ENCODE assay signal across 8 cellular contexts in genomic region chr19:19372656-19373416, GRCh38. TPM values are rescaled to one million over a fixed set of nuclear protein-coding genes. Genes with fewer than 3 reads are reported as not detected.
DNase-seq lines count a peak whose midpoint lies in the region; ATAC-seq, FAIRE-seq and TF ChIP-seq lines count a peak whose summit lies in the region.

No MANE protein-coding gene starts in this region.

- no peaks in the 10 kb centered on the region for H3K79me2 ChIP-seq in MM.1S (ENCODE audit: low read length)

- H3K4me3 ChIP-seq in MM.1S (ENCODE audit: low read length) (peak overlapping the region; percentile 52), skin epidermis (peak overlapping the region in 1 of 7 experiments; percentile 5)

- H3K9ac ChIP-seq in MM.1S (ENCODE audit: low read length) = peak overlapping the region; percentile 33; the same call in 1 of the 2 replicates

- no peaks in the 10 kb centered on the region for H3K9me2 ChIP-seq in MM.1S (replicated peaks; ENCODE audit: insufficient read depth, low read length)

- no peaks in the 10 kb centered on the region for H4K20me1 ChIP-seq in MM.1S (ENCODE audit: insufficient read depth, low read length)

- peak overlapping the region; percentile 96 for H2AFZ ChIP-seq in MM.1S (ENCODE audit: low read length)

- H3K9me3 Mint-ChIP-seq in activated CD4-positive, alpha-beta T cell treated with anti-CD3 and anti-CD28 coated beads, Interleukin-2, amount 10 ng/mL, durations not matched to agents 7 days and 5 days = no peaks in the 10 kb centered on the region

- in situ Hi-C loops in ACHN (cut with HindIII; ENCODE audit: low pct_ligation_motif_present, low pct_unique_long_range_greater_than_20kb, low sequenced_read_pairs) = no loop called here

- peak; percentile 83 for ATAC-seq in GM21786 (IDR thresholded peaks at IDR 0.05; ENCODE audit: unreplicated experiment)

- H3K27ac ChIP-seq in MM.1S (ENCODE audit: low read length) (peak overlapping the region; percentile 74), skin epidermis (peak overlapping the region in 20 of 21 experiments; percentile 28 to 83 (median 62))

- no peak for TF ChIP-seq CTCF in MM.1S (IDR thresholded peaks at IDR 0.05; ENCODE audit: low read length)

- POLR2A ChIA-PET in activated CD4-positive, alpha-beta T cell treated with anti-CD3 and anti-CD28 coated beads, Interleukin-2, amount 10 ng/mL, durations not matched to agents 7 days and 5 days (lab: Charles Lee) = interaction anchor here (0.6 to 1.0 kb wide), 3 partner anchors 8 to 142 kb away, joined by 3 to 5 read pairs (median 3); no protein-coding TSS in a partner anchor

- no peaks in the 10 kb centered on the region for H3K27me3 Mint-ChIP-seq in activated CD4-positive, alpha-beta T cell treated with anti-CD3 and anti-CD28 coated beads, Interleukin-2, amount 10 ng/mL, durations not matched to agents 7 days and 5 days

- H3K4me2 ChIP-seq in MM.1S (ENCODE audit: low read depth, low read length) = peak overlapping the region; percentile 80

- peaks cover 13% of the 10 kb centered on the region; the same call in 1 of the 2 replicates for H3F3A ChIP-seq in MM.1S (ENCODE audit: insufficient read depth, low read length)

- H3K4me3 Mint-ChIP-seq in activated CD4-positive, alpha-beta T cell treated with anti-CD3 and anti-CD28 coated beads, Interleukin-2, amount 10 ng/mL, durations not matched to agents 7 days and 5 days = no peak overlapping the region

- H3K36me3 Mint-ChIP-seq in activated CD4-positive, alpha-beta T cell treated with anti-CD3 and anti-CD28 coated beads, Interleukin-2, amount 10 ng/mL, durations not matched to agents 7 days and 5 days (ENCODE audit: low read depth) = no peaks in the 10 kb centered on the region

- peak; percentile 91 for FAIRE-seq in GM12891 (lab: Jason Lieb, UNC)

- H3K36me3 ChIP-seq in MM.1S (replicated peaks; ENCODE audit: insufficient read depth, low read length) = no peaks in the 10 kb centered on the region

- CTCF ChIA-PET in activated CD4-positive, alpha-beta T cell treated with anti-CD3 and anti-CD28 coated beads, Interleukin-2, amount 10 ng/mL, durations not matched to agents 7 days and 5 days (lab: Charles Lee) = interaction anchor here (0.6 to 1.5 kb wide), 9 partner anchors 8 to 118 kb away, joined by 3 to 12 read pairs (median 4); partner anchors contain the start of gene GATAD2A

- DNase-seq in GM12891 (ENCODE audit: insufficient read length, low spot score) (no peak), MM.1S (peak; percentile 83), germinal center (ENCODE audit: low spot score) (peak; percentile 60), ACHN (no peak), NCI-H1694 treated with DMSO at 0.1 percent for 48 hours (lab: John Stamatoyannopoulos, UW) (no peak)
- peak; percentile 55 for DNase-seq in activated CD4-positive, alpha-beta T cell treated with anti-CD3 and anti-CD28 coated beads, Interleukin-2, amount 10 ng/mL, durations not matched to agents 7 days and 5 days

- H3K27me3 ChIP-seq in MM.1S (replicated peaks; ENCODE audit: insufficient read depth, low read length) = no peaks in the 10 kb centered on the region

- peak; percentile 55; the same call in 1 of the 2 replicates for TF ChIP-seq POLR2A in GM12891 (IDR thresholded peaks at IDR 0.05; ENCODE audit: low read depth, low read length)

- no peaks in the 10 kb centered on the region for H3K9me3 ChIP-seq in MM.1S (replicated peaks; ENCODE audit: insufficient read depth, low read length)

- H3K27ac Mint-ChIP-seq in activated CD4-positive, alpha-beta T cell treated with anti-CD3 and anti-CD28 coated beads, Interleukin-2, amount 10 ng/mL, durations not matched to agents 7 days and 5 days = peak overlapping the region; percentile 94

- H3K4me1 ChIP-seq in MM.1S (ENCODE audit: low read length) = peaks cover 10% of the 10 kb centered on the region

- H3K4me1 Mint-ChIP-seq in activated CD4-positive, alpha-beta T cell treated with anti-CD3 and anti-CD28 coated beads, Interleukin-2, amount 10 ng/mL, durations not matched to agents 7 days and 5 days = peaks cover 14% of the 10 kb centered on the region

TF ChIP-seq in GM12891, 5 proteins besides CTCF, POLR2A, EP300 and RAD21:
- TF ChIP-seq POU2F2 (IDR thresholded peaks at IDR 0.05; ENCODE audit: low read depth, low read length) (no peak), PAX5 (IDR thresholded peaks at IDR 0.05; ENCODE audit: insufficient read depth, low read length, severe bottlenecking) (no peak), TAF1 (IDR thresholded peaks at IDR 0.05; ENCODE audit: low read depth, low read length) (peak; percentile 31; the same call in 1 of the 2 replicates), SPI1 (IDR thresholded peaks at IDR 0.05; ENCODE audit: low read depth, low read length) (peak; percentile 45; the same call in 1 of the 2 replicates), POLR2AphosphoS5 (IDR thresholded peaks at IDR 0.05; ENCODE audit: low read depth, low read length) (0 out of 2 replicates have a peak, but pooled peaks have one; percentile 38)

RNA-seq across cellular contexts. Expression of gene GATAD2A, which starts 32.6 kb away (rescaled TPM):
- polyA plus RNA-seq in GM12891 (2012; ENCODE audit: low read depth, missing spikeins) = 24.8 TPM
- 100 to 1,000 TPM; 122 to 135 TPM for total RNA-seq in activated CD4-positive, alpha-beta T cell treated with anti-CD3 and anti-CD28 coated beads, Interleukin-2, amount 10 ng/mL, durations not matched to agents 7 days and 5 days

RNA-seq across cellular contexts. Expression of gene MAU2, which starts 52.2 kb away (rescaled TPM):
- polyA plus RNA-seq in GM12891 (2012; ENCODE audit: low read depth, missing spikeins) = 17.0 TPM
- 10 to 100 TPM; 71.9 to 81.4 TPM for total RNA-seq in activated CD4-positive, alpha-beta T cell treated with anti-CD3 and anti-CD28 coated beads, Interleukin-2, amount 10 ng/mL, durations not matched to agents 7 days and 5 days

RNA-seq across cellular contexts. Expression of gene SUGP1, which starts 52.5 kb away (rescaled TPM):
- 36.4 TPM for polyA plus RNA-seq in GM12891 (2012; ENCODE audit: low read depth, missing spikeins)
- total RNA-seq in activated CD4-positive, alpha-beta T cell treated with anti-CD3 and anti-CD28 coated beads, Interleukin-2, amount 10 ng/mL, durations not matched to agents 7 days and 5 days = 10 to 100 TPM; 70.8 to 73.1 TPM

Comparison
In these comparisons a context has a peak if more than half of its experiments do, and no peak if none do; other contexts are left out.
1. DNase-seq: peak in MM.1S (single experiment), activated CD4-positive, alpha-beta T cell treated with anti-CD3 and anti-CD28 coated beads, Interleukin-2, amount 10 ng/mL, durations not matched to agents 7 days and 5 days (single experiment) and germinal center (single experiment); none in GM12891 (single experiment), ACHN (single experiment) and NCI-H1694 treated with DMSO at 0.1 percent for 48 hours (single experiment).